Comparison of ENCODE assay signal across 27 cellular contexts in the genomic region with DNA sequence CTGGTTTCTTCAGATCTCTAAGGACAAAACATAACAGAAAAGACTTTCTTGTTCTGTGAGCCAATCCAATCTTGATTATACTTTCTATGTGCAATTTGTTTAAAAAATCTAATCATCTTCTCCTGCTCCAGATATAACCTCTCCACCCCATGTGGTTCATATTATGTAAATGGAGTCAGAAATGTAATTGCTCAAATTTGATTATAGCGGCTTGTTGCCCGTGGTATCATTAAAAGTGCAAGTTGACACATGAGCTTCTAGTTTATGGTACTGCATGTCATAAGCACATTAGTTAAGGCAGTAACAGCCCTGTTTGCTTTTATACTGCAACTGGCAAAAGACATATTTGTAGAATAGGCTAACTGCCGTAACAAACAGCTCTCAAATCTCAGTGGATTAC.
"Had no signal": no experiment of that assay in that cellular context is flagged by ENCODE, and none has a peak within 500 bp of the region (broad histone marks: within the 10 kb centered on the region; RNA-seq: fewer than 3 reads in every experiment).

No MANE protein-coding gene starts in this region.

- H3K36me3 ChIP-seq: left lung, pancreas, prostate gland, suprapubic skin, thoracic aorta, tibial artery, upper lobe of right lung had no signal

- ATAC-seq: left colon; left lung; mucosa of descending colon; naive thymus-derived CD4-positive, alpha-beta T cell; natural killer cell treated with Interleukin-12 subunit alpha and Interleukin-12 subunit beta and Interleukin-15 and Interleukin-18, amount 100 ng/mL, for 72 hours; pancreas; right cardiac atrium; sciatic nerve; stimulated activated effector memory CD8-positive, alpha-beta T cell treated with anti-CD3 and anti-CD28 coated beads, Interleukin-12 subunit alpha, Interleukin-12 subunit beta, amount 100 ng/mL, for 72 hours; upper lobe of right lung had no signal

- H3K27ac ChIP-seq: left lung, pancreas, prostate gland, skin epidermis, suprapubic skin, thoracic aorta, tibial artery, upper lobe of right lung had no signal

- DNase-seq: hypothalamus; immature natural killer cell; kidney; left colon; left lung; midbrain; mucosa of descending colon; naive thymus-derived CD4-positive, alpha-beta T cell; nucleus accumbens; pancreas; retina; right cardiac atrium; stimulated activated CD4-positive, alpha-beta T cell treated with anti-CD3 and anti-CD28 coated beads, Interleukin-12 subunit alpha, Interleukin-12 subunit beta, amount 100 ng/mL, for 4 hours; stimulated activated CD4-positive, alpha-beta T cell treated with anti-CD3 and anti-CD28 coated beads, Interleukin-15, amount 100 ng/mL, for 24 hours; stimulated activated CD4-positive, alpha-beta T cell treated with anti-CD3 and anti-CD28 coated beads, Interleukin-4, amount 100 ng/mL, for 24 hours; stimulated activated naive CD4-positive, alpha-beta T cell; tibial artery; trophoblast cell; upper lobe of right lung had no signal

- H3K9me3 ChIP-seq: left lung, mucosa of descending colon, pancreas, prostate gland, suprapubic skin, thoracic aorta, tibial artery, upper lobe of right lung had no signal

- H3K4me3 ChIP-seq: left lung, lung, mucosa of descending colon, pancreas, prostate gland, skin epidermis, suprapubic skin, thoracic aorta, tibial artery, upper lobe of right lung had no signal

- H3K4me1 ChIP-seq: left lung, pancreas, prostate gland, suprapubic skin, tibial artery, upper lobe of right lung had no signal

- H3K27me3 ChIP-seq: left lung, pancreas, suprapubic skin, tibial artery, upper lobe of right lung had no signal
